1 cellular context compared by ENCODE assay signal in genomic region chr6:154154389-154154967, GRCh38.
TF ChIP-seq lines count a peak whose summit lies in the region.

No MANE protein-coding gene starts in this region.

TF ChIP-seq in GM23338, 12 proteins besides CTCF, POLR2A, EP300 and RAD21 (continued from another document):
- TF ChIP-seq ZNF462 (CRISPR knock-in tag; IDR thresholded peaks at IDR 0.05) (no peak), POLR2AphosphoS5 (IDR thresholded peaks at IDR 0.05; ENCODE audit: low read depth) (no peak), CREB1 (CRISPR knock-in tag; IDR thresholded peaks at IDR 0.05; ENCODE audit: low read depth) (no peak)
